11 cellular contexts compared by ENCODE assay signal in the genomic region with DNA sequence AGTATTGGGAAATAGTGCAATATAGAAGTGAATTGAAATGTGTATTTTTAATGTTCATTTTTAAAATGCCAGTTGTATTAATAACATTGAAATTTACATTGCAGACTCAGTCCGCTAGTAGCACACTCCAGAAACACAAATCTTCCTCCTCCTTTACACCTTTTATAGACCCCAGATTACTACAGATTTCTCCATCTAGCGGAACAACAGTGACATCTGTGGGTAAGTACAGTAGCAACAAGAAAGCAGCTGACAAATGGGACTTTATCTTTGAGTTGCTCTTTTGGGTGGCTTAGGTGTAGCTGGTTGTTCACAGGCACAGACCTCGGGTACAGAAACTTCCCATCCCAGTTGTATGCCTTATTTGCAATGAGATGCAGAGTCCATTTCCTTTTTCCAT.
DNase-seq lines count a peak whose midpoint lies in the region; ATAC-seq and TF ChIP-seq lines count a peak whose summit lies in the region.
"Had no signal": no experiment of that assay in that cellular context is flagged by ENCODE, and none has a peak within 500 bp of the region (broad histone marks: within the 10 kb centered on the region; RNA-seq: fewer than 3 reads in every experiment).

No MANE protein-coding gene starts in this region.

- peak; percentile 30 for DNase-seq in GM13976 (ENCODE audit: low spot score)
- peak; percentile 27 for DNase-seq in SK-MEL-5 (ENCODE audit: low read depth, low spot score)
- DNase-seq in iris pigment epithelial cell (ENCODE audit: low read depth): peak; percentile 10
- no peak for DNase-seq in MM.1S
- DNase-seq in medulla oblongata (ENCODE audit: extremely low spot score): no peak
- DNase-seq in HCEC 1CT: no peak
- DNase-seq: activated naive CD4-positive, alpha-beta T cell treated with anti-CD3 and anti-CD28 coated beads for 36 hours; left lung had no signal

- H3K4me3 ChIP-seq in MM.1S (ENCODE audit: low read length): no peak overlapping the region
- H3K4me3 ChIP-seq: left lung had no signal

- no peaks in the 10 kb centered on the region for H4K20me1 ChIP-seq in MM.1S (ENCODE audit: insufficient read depth, low read length)

- no peak overlapping the region for H3K9ac ChIP-seq in MM.1S (ENCODE audit: low read length)

- H3K9me3 ChIP-seq in MM.1S (replicated peaks; ENCODE audit: insufficient read depth, low read length): no peaks in the 10 kb centered on the region
- H3K9me3 ChIP-seq: left lung had no signal

- H2AFZ ChIP-seq in MM.1S (ENCODE audit: low read length): no peak overlapping the region

- no peaks in the 10 kb centered on the region for H3K36me3 ChIP-seq in MM.1S (replicated peaks; ENCODE audit: insufficient read depth, low read length)

- no peak for ATAC-seq in HG03025 (IDR thresholded peaks at IDR 0.05; ENCODE audit: low FRiP score, unreplicated experiment)
- ATAC-seq: left lung had no signal

- H3F3A ChIP-seq in MM.1S (ENCODE audit: insufficient read depth, low read length): no peaks in the 10 kb centered on the region

- TF ChIP-seq CTCF in C4-2B (conservative IDR thresholded peaks at IDR 0.05) (peak; percentile 28), GM13976 (IDR thresholded peaks at IDR 0.05; ENCODE audit: borderline replicate concordance, control extremely low read depth, extremely low read depth, insufficient read depth, missing control alignments) (no peak), MM.1S (IDR thresholded peaks at IDR 0.05; ENCODE audit: low read length) (no peak)

- no peaks in the 10 kb centered on the region for H3K79me2 ChIP-seq in MM.1S (ENCODE audit: low read length)

- H3K27ac ChIP-seq in C4-2B: no peak overlapping the region
- H3K27ac ChIP-seq in MM.1S (ENCODE audit: low read length): no peak overlapping the region
- H3K27ac ChIP-seq: epithelial cell of prostate, left lung had no signal

- no peaks in the 10 kb centered on the region for H3K27me3 ChIP-seq in MM.1S (replicated peaks; ENCODE audit: insufficient read depth, low read length)
- H3K27me3 ChIP-seq: left lung had no signal

- H3K9me2 ChIP-seq in MM.1S (replicated peaks; ENCODE audit: insufficient read depth, low read length): no peaks in the 10 kb centered on the region

- no peaks in the 10 kb centered on the region for H3K4me1 ChIP-seq in MM.1S (ENCODE audit: low read length)
- H3K4me1 ChIP-seq: left lung had no signal

- H3K4me2 ChIP-seq in MM.1S (ENCODE audit: low read depth, low read length): no peak overlapping the region

- in situ Hi-C loops in GM13976 (cut with MboI; ENCODE audit: low sequenced_read_pairs, unreplicated experiment): no loop called here
- in situ Hi-C loops in SK-MEL-5 (cut with HindIII; ENCODE audit: low pct_unique_long_range_greater_than_20kb, low sequenced_read_pairs): no loop called here

Comparison
In these comparisons a context has a peak if more than half of its experiments do, and no peak if none do; other contexts are left out.
1. DNase-seq: peak in GM13976 (single experiment), SK-MEL-5 (single experiment) and iris pigment epithelial cell (single experiment); none in MM.1S (single experiment), medulla oblongata (single experiment) and HCEC 1CT (single experiment).